Comparison of ENCODE assay signal across 8 cellular contexts in genomic region chr11:62706841-62707240, GRCh38. TPM values are rescaled to one million over a fixed set of nuclear protein-coding genes. Genes with fewer than 3 reads are reported as not detected.
A peak's percentile ranks its signal among the peaks of the same experiment; 100 is the strongest.
DNase-seq lines count a peak whose midpoint lies in the region; ATAC-seq and TF ChIP-seq lines count a peak whose summit lies in the region.

No MANE protein-coding gene starts in this region.

- H3K79me1 ChIP-seq in H9 (ENCODE audit: insufficient read depth, low read depth, low read length, poor library complexity, severe bottlenecking) = no peaks in the 10 kb centered on the region

- no peak for TF ChIP-seq POLR2A in gastrocnemius medialis (IDR thresholded peaks at IDR 0.05)

- no peak overlapping the region for H2AK5ac ChIP-seq in H9 (ENCODE audit: insufficient read length, low read length)

- no peaks in the 10 kb centered on the region for H3K27me3 ChIP-seq in H9 (ENCODE audit: insufficient read depth, low read length)
- no peaks in the 10 kb centered on the region for H3K27me3 ChIP-seq in right cardiac atrium (ENCODE audit: control insufficient read depth, insufficient read depth)
- no peaks in the 10 kb centered on the region for H3K27me3 ChIP-seq in gastrocnemius medialis

- no peaks in the 10 kb centered on the region; the same call in 1 of the 2 replicates for H3K79me2 ChIP-seq in H9 (ENCODE audit: insufficient read depth, low read length)

- H3K4ac ChIP-seq in H9 (ENCODE audit: low read depth, low read length) = no peak overlapping the region

- H3K4me1 ChIP-seq in H9 (ENCODE audit: insufficient read depth, low read length) (peaks cover 2% of the 10 kb centered on the region; the same call in 1 of the 2 replicates), right cardiac atrium (ENCODE audit: control insufficient read depth, insufficient read depth, low read length) (peaks cover 15% of the 10 kb centered on the region), gastrocnemius medialis (peaks cover 34% of the 10 kb centered on the region in 2 donors)

- no peak for DNase-seq in H9
- no peak for DNase-seq in activated CD4-positive, alpha-beta memory T cell treated with anti-CD3 and anti-CD28 coated beads for 36 hours
- DNase-seq in right cardiac atrium = peak in 1 of 3 donors; percentile 47
- DNase-seq in gastrocnemius medialis = no peak
- DNase-seq in SKM-1 treated with dmso at 0.1 percent for 144 hours (lab: John Stamatoyannopoulos, UW; ENCODE audit: unreplicated experiment) = no peak
- no peak for DNase-seq in cerebellar nuclear complex (lab: John Stamatoyannopoulos, UW)
- no peak for DNase-seq in G401 (ENCODE audit: low spot score)
- no peak for DNase-seq in stimulated activated CD4-positive, alpha-beta T cell treated with anti-CD3 and anti-CD28 coated beads, Interleukin-15, amount 100 ng/mL, for 24 hours

- no peak overlapping the region for H3T11ph ChIP-seq in H9 (ENCODE audit: low read length)

- no peak overlapping the region for H2BK5ac ChIP-seq in H9 (ENCODE audit: insufficient read length, low read length)

- H3K36me3 Mint-ChIP-seq in H9 (ENCODE audit: insufficient read depth in 1 of 3, low read depth in 3 of 3) = peaks cover 21 to 36% (median 23%) of the 10 kb centered on the region in 3 experiments
- peaks cover 28% of the 10 kb centered on the region for H3K36me3 Mint-ChIP-seq in activated CD4-positive, alpha-beta memory T cell treated with anti-CD3 and anti-CD28 coated beads for 36 hours

- in situ Hi-C loops in gastrocnemius medialis (cut with MboI; ENCODE audit: low sequenced_read_pairs in 4 of 4) (loop anchor here in 1 of 4 donors (25.0 kb wide), 1 partner anchor 95 kb away; the partner anchor contains the start of genes B3GAT3, EML3, MTA2 and ROM1), G401 (cut with HindIII; ENCODE audit: low sequenced_read_pairs) (no loop called here)

- peak overlapping the region; percentile 90 to 97 (median 97) for H3K27ac Mint-ChIP-seq in H9
- H3K27ac Mint-ChIP-seq in activated CD4-positive, alpha-beta memory T cell treated with anti-CD3 and anti-CD28 coated beads for 36 hours = no peak overlapping the region

- no peak for TF ChIP-seq CTCF in H9 (conservative IDR thresholded peaks at IDR 0.05)
- no peak for TF ChIP-seq CTCF in gastrocnemius medialis (IDR thresholded peaks at IDR 0.05 in 4 of 5, conservative IDR thresholded peaks at IDR 0.05 in 1 of 5)

- H2BK20ac ChIP-seq in H9 (ENCODE audit: low read depth, low read length, poor library complexity, severe bottlenecking) = no peak overlapping the region

- H3K23me2 ChIP-seq in H9 (ENCODE audit: insufficient read length, low read depth, low read length, poor library complexity, severe bottlenecking) = peaks cover 28% of the 10 kb centered on the region

- no peak overlapping the region for H4K5ac ChIP-seq in H9 (ENCODE audit: insufficient read length, low read depth, low read length)

- intact Hi-C loops in activated CD4-positive, alpha-beta memory T cell treated with anti-CD3 and anti-CD28 coated beads for 36 hours (cut with micrococcal nuclease) = loop anchor here (5.0 kb wide), 2 partner anchors 45 to 115 kb away; partner anchors contain the start of genes TUT1 and ZBTB3
- intact Hi-C loops in right cardiac atrium (cut with DNase I) (no loop called here), gastrocnemius medialis (cut with DNase I; ENCODE audit: low total_unique reads) (loop anchor here (5.0 kb wide), 2 partner anchors 105 to 135 kb away; partner anchors contain the start of gene MTA2)

- CTCF ChIA-PET in activated CD4-positive, alpha-beta memory T cell treated with anti-CD3 and anti-CD28 coated beads for 36 hours (lab: Charles Lee) = interaction anchor here (1.1 to 2.0 kb wide), 3 partner anchors 12 to 282 kb away, joined by 3 to 8 read pairs (median 6); no protein-coding TSS in a partner anchor

- peak overlapping the region; percentile 99 for H3K4me2 ChIP-seq in H9 (ENCODE audit: insufficient read depth, insufficient read length, low read length)

- H2AFZ ChIP-seq in H9 (ENCODE audit: low read length) = no peak overlapping the region

- H4K8ac ChIP-seq in H9 (replicated peaks; ENCODE audit: insufficient read length, low read depth, low read length) = no peak overlapping the region

- H3K27me3 Mint-ChIP-seq in H9 (ENCODE audit: low read depth) = no peaks in the 10 kb centered on the region
- no peaks in the 10 kb centered on the region for H3K27me3 Mint-ChIP-seq in activated CD4-positive, alpha-beta memory T cell treated with anti-CD3 and anti-CD28 coated beads for 36 hours

- no CpG with 5 or more reads among the region's 8 CpGs for WGBS in H9 (ENCODE audit: extremely low coverage, insufficient read length, low lambda C conversion rate)
- WGBS in right cardiac atrium = 73% methylated on average over 8 of the region's 8 CpGs

- no peak overlapping the region for H2BK12ac ChIP-seq in H9 (ENCODE audit: insufficient read length, low read depth, low read length)

- ATAC-seq in right cardiac atrium (no peak), gastrocnemius medialis (no peak)

- H4K91ac ChIP-seq in H9 (ENCODE audit: insufficient read length, low read depth, low read length) = no peak overlapping the region

- H4K20me1 ChIP-seq in H9 (ENCODE audit: control insufficient read depth, insufficient read depth, insufficient read length) = no peaks in the 10 kb centered on the region

- H3K4me3 ChIP-seq in right cardiac atrium (ENCODE audit: low read length) (peak overlapping the region; percentile 89), gastrocnemius medialis (peak overlapping the region; percentile 79 to 93 (median 87))

- POLR2A ChIA-PET in activated CD4-positive, alpha-beta memory T cell treated with anti-CD3 and anti-CD28 coated beads for 36 hours (lab: Charles Lee) = interaction anchor here (1.0 to 5.4 kb wide), 6 partner anchors 20 to 134 kb away, joined by 3 to 29 read pairs (median 6); partner anchors contain the start of genes C11orf98, CSKMT, HNRNPUL2 and INTS5

- peak overlapping the region; percentile 79 to 91 for H3K4me3 Mint-ChIP-seq in H9
- peak overlapping the region; percentile 32 for H3K4me3 Mint-ChIP-seq in activated CD4-positive, alpha-beta memory T cell treated with anti-CD3 and anti-CD28 coated beads for 36 hours

- H3K14ac ChIP-seq in H9 (ENCODE audit: insufficient read depth, low read length) = peak overlapping the region; percentile 20; the same call in 1 of the 2 replicates

- H2BK15ac ChIP-seq in H9 (ENCODE audit: low read depth, low read length) = no peak overlapping the region

- H3K9ac ChIP-seq in H9 (ENCODE audit: extremely low read depth, insufficient read length, low read length) = peak overlapping the region; percentile 67

- H3K4me1 Mint-ChIP-seq in H9 = peaks cover 39 to 44% of the 10 kb centered on the region in 2 experiments
- H3K4me1 Mint-ChIP-seq in activated CD4-positive, alpha-beta memory T cell treated with anti-CD3 and anti-CD28 coated beads for 36 hours (ENCODE audit: low read depth) = peaks cover 50% of the 10 kb centered on the region

- no peak overlapping the region for H2BK120ac ChIP-seq in H9 (ENCODE audit: low read depth, low read length, poor library complexity, severe bottlenecking)

- H3K9me3 ChIP-seq in H9 (ENCODE audit: control insufficient read depth, low read depth, low read length) = no peaks in the 10 kb centered on the region
- no peaks in the 10 kb centered on the region for H3K9me3 ChIP-seq in right cardiac atrium (ENCODE audit: control insufficient read depth, low read length)
- no peaks in the 10 kb centered on the region for H3K9me3 ChIP-seq in gastrocnemius medialis

- peak overlapping the region; percentile 37 for H3K18ac ChIP-seq in H9 (ENCODE audit: insufficient read length, low read depth, low read length)

- no peak overlapping the region for H3K56ac ChIP-seq in H9 (ENCODE audit: insufficient read length, low read depth, low read length)

- H3K27ac ChIP-seq in H9 (ENCODE audit: insufficient read length, low read depth, low read length) (no peak overlapping the region), right cardiac atrium (ENCODE audit: low read length) (peak overlapping the region; percentile 99), gastrocnemius medialis (peak overlapping the region; percentile 84 to 94 (median 89))

- no peak overlapping the region for H3K23ac ChIP-seq in H9 (ENCODE audit: insufficient read length, low read depth, low read length)

- H3K9me3 Mint-ChIP-seq in H9 = no peaks in the 10 kb centered on the region; a peak in 1 of 5 replicates
- H3K9me3 Mint-ChIP-seq in activated CD4-positive, alpha-beta memory T cell treated with anti-CD3 and anti-CD28 coated beads for 36 hours = no peaks in the 10 kb centered on the region

- peaks cover 0 to 19% of the 10 kb centered on the region in 2 donors for H3K36me3 ChIP-seq in gastrocnemius medialis

RNA-seq across cellular contexts. Expression of gene BSCL2, which starts 0.4 kb away (rescaled TPM):
- total RNA-seq in H9 (2021) (68.4 and 77.4 TPM in 2 replicates), right cardiac atrium (10 to 100 TPM; 20.0 to 27.6 (median 26.5) TPM), gastrocnemius medialis (100 to 1,000 TPM in 1 of 4 donors, 10 to 100 TPM in 3; 33.4 to 114 (median 55.6) TPM)
- total RNA-seq in activated CD4-positive, alpha-beta memory T cell treated with anti-CD3 and anti-CD28 coated beads for 36 hours = 10 to 100 TPM; 18.0 to 20.4 TPM
- 34.3 TPM for polyA plus RNA-seq in right cardiac atrium
- 48.7 and 59.6 TPM in 2 replicates for total RNA-seq in G401 (2014; rRNA removed; shearing (Covaris generic))

RNA-seq across cellular contexts. Expression of gene GNG3, which starts 0.6 kb away (rescaled TPM):
- total RNA-seq in H9 (2021) = 3.2 and 3.4 TPM in 2 replicates
- not detected for total RNA-seq in activated CD4-positive, alpha-beta memory T cell treated with anti-CD3 and anti-CD28 coated beads for 36 hours
- not detected for total RNA-seq in right cardiac atrium
- 0.57 TPM for polyA plus RNA-seq in right cardiac atrium
- total RNA-seq in gastrocnemius medialis = not detected
- 0.14 TPM in 1 of 2 replicates, not detected in the other for total RNA-seq in G401 (2014; rRNA removed; shearing (Covaris generic))

RNA-seq across cellular contexts. Expression of gene LRRN4CL, which starts 17.5 kb away (rescaled TPM):
- total RNA-seq in H9 (2021) (0.59 and 0.79 TPM in 2 replicates), right cardiac atrium (1 to 10 TPM; 1.4 to 3.3 (median 2.3) TPM), gastrocnemius medialis (1 to 10 TPM; 3.7 to 6.4 (median 5.9) TPM)
- total RNA-seq in activated CD4-positive, alpha-beta memory T cell treated with anti-CD3 and anti-CD28 coated beads for 36 hours = under 1 TPM; 0.12 to 0.21 TPM
- polyA plus RNA-seq in right cardiac atrium = 3.0 TPM
- total RNA-seq in G401 (2014; rRNA removed; shearing (Covaris generic)) = 0.07 and 0.12 TPM in 2 replicates

RNA-seq across cellular contexts. Expression of gene HNRNPUL2, which starts 20.4 kb away (rescaled TPM):
- total RNA-seq in H9 (2021) = 40.6 and 43.5 TPM in 2 replicates
- 10 to 100 TPM; 56.0 to 62.3 TPM for total RNA-seq in activated CD4-positive, alpha-beta memory T cell treated with anti-CD3 and anti-CD28 coated beads for 36 hours
- 10 to 100 TPM; 29.3 to 37.2 (median 35.5) TPM for total RNA-seq in right cardiac atrium
- 33.2 TPM for polyA plus RNA-seq in right cardiac atrium
- 10 to 100 TPM in 3 of 4 donors, 1 to 10 TPM in 1; 4.8 to 14.9 (median 11.8) TPM for total RNA-seq in gastrocnemius medialis
- 13.5 and 14.9 TPM in 2 replicates for total RNA-seq in G401 (2014; rRNA removed; shearing (Covaris generic))

RNA-seq across cellular contexts. Expression of gene TTC9C, which starts 21.4 kb away (rescaled TPM):
- 31.6 and 33.4 TPM in 2 replicates for total RNA-seq in H9 (2021)
- total RNA-seq in activated CD4-positive, alpha-beta memory T cell treated with anti-CD3 and anti-CD28 coated beads for 36 hours = 10 to 100 TPM; 37.6 to 43.0 TPM
- total RNA-seq in right cardiac atrium = 10 to 100 TPM; 11.7 to 17.0 (median 14.6) TPM
- polyA plus RNA-seq in right cardiac atrium = 18.4 TPM
- 10 to 100 TPM; 11.5 to 16.3 (median 14.1) TPM for total RNA-seq in gastrocnemius medialis
- total RNA-seq in G401 (2014; rRNA removed; shearing (Covaris generic)) = 34.3 and 47.2 TPM in 2 replicates

Comparison
In these comparisons a context has a peak if more than half of its experiments do, and no peak if none do; other contexts are left out.
1. intact Hi-C loops: an anchor here in activated CD4-positive, alpha-beta memory T cell treated with anti-CD3 and anti-CD28 coated beads for 36 hours (5.0 kb wide) and gastrocnemius medialis (5.0 kb wide); none called in right cardiac atrium.